1 cellular context compared by ENCODE assay signal in genomic region chr6:151357758-151358436, GRCh38.
TF ChIP-seq lines count a peak whose summit lies in the region.

No MANE protein-coding gene starts in this region.

TF ChIP-seq in HEK293, 187 proteins besides CTCF, POLR2A, EP300 and RAD21 (continued from another document):
- TF ChIP-seq, protein P1, sequence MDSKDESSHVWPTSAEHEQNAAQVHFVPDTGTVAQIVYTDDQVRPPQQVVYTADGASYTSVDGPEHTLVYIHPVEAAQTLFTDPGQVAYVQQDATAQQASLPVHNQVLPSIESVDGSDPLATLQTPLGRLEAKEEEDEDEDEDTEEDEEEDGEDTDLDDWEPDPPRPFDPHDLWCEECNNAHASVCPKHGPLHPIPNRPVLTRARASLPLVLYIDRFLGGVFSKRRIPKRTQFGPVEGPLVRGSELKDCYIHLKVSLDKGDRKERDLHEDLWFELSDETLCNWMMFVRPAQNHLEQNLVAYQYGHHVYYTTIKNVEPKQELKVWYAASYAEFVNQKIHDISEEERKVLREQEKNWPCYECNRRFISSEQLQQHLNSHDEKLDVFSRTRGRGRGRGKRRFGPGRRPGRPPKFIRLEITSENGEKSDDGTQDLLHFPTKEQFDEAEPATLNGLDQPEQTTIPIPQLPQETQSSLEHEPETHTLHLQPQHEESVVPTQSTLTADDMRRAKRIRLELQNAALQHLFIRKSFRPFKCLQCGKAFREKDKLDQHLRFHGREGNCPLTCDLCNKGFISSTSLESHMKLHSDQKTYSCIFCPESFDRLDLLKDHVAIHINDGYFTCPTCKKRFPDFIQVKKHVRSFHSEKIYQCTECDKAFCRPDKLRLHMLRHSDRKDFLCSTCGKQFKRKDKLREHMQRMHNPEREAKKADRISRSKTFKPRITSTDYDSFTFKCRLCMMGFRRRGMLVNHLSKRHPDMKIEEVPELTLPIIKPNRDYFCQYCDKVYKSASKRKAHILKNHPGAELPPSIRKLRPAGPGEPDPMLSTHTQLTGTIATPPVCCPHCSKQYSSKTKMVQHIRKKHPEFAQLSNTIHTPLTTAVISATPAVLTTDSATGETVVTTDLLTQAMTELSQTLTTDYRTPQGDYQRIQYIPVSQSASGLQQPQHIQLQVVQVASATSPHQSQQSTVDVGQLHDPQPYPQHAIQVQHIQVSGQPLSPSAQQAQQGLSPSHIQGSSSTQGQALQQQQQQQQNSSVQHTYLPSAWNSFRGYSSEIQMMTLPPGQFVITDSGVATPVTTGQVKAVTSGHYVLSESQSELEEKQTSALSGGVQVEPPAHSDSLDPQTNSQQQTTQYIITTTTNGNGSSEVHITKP (tag by site-specific recombination; IDR thresholded peaks at IDR 0.05), result peak; percentile 24; the same call in 1 of the 2 replicates
- TF ChIP-seq, protein P2, sequence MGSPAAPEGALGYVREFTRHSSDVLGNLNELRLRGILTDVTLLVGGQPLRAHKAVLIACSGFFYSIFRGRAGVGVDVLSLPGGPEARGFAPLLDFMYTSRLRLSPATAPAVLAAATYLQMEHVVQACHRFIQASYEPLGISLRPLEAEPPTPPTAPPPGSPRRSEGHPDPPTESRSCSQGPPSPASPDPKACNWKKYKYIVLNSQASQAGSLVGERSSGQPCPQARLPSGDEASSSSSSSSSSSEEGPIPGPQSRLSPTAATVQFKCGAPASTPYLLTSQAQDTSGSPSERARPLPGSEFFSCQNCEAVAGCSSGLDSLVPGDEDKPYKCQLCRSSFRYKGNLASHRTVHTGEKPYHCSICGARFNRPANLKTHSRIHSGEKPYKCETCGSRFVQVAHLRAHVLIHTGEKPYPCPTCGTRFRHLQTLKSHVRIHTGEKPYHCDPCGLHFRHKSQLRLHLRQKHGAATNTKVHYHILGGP (tag by site-specific recombination; IDR thresholded peaks at IDR 0.05), result peak; percentile 68; the same call in 1 of the 2 replicates
- no peak; the same call in 1 of the 2 replicates for TF ChIP-seq TRIM28 (IDR thresholded peaks at IDR 0.05; ENCODE audit: borderline replicate concordance, low read length)
- TF ChIP-seq ZNF670 (tag by site-specific recombination; IDR thresholded peaks at IDR 0.05; ENCODE audit: low read depth), result no peak
- 0 out of 2 replicates have a peak, but pooled peaks have one; percentile 40 for TF ChIP-seq KLF7 (tag by site-specific recombination; IDR thresholded peaks at IDR 0.05; ENCODE audit: borderline replicate concordance)
- TF ChIP-seq ZNF701 (tag by site-specific recombination; IDR thresholded peaks at IDR 0.05), result no peak
- TF ChIP-seq ZFP37 (tag by site-specific recombination; IDR thresholded peaks at IDR 0.05), result no peak
- 0 out of 2 replicates have a peak, but pooled peaks have one; percentile 60 for TF ChIP-seq ZNF626 (tag by site-specific recombination; IDR thresholded peaks at IDR 0.05)
- TF ChIP-seq KLF1 (tag by site-specific recombination; IDR thresholded peaks at IDR 0.05), result no peak
- TF ChIP-seq SCRT1 (tag by site-specific recombination; IDR thresholded peaks at IDR 0.05; ENCODE audit: borderline replicate concordance), result peak; percentile 62
- TF ChIP-seq, protein P3, sequence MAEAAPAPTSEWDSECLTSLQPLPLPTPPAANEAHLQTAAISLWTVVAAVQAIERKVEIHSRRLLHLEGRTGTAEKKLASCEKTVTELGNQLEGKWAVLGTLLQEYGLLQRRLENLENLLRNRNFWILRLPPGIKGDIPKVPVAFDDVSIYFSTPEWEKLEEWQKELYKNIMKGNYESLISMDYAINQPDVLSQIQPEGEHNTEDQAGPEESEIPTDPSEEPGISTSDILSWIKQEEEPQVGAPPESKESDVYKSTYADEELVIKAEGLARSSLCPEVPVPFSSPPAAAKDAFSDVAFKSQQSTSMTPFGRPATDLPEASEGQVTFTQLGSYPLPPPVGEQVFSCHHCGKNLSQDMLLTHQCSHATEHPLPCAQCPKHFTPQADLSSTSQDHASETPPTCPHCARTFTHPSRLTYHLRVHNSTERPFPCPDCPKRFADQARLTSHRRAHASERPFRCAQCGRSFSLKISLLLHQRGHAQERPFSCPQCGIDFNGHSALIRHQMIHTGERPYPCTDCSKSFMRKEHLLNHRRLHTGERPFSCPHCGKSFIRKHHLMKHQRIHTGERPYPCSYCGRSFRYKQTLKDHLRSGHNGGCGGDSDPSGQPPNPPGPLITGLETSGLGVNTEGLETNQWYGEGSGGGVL (tag by site-specific recombination; IDR thresholded peaks at IDR 0.05), result peak; percentile 59
- TF ChIP-seq, protein P4, sequence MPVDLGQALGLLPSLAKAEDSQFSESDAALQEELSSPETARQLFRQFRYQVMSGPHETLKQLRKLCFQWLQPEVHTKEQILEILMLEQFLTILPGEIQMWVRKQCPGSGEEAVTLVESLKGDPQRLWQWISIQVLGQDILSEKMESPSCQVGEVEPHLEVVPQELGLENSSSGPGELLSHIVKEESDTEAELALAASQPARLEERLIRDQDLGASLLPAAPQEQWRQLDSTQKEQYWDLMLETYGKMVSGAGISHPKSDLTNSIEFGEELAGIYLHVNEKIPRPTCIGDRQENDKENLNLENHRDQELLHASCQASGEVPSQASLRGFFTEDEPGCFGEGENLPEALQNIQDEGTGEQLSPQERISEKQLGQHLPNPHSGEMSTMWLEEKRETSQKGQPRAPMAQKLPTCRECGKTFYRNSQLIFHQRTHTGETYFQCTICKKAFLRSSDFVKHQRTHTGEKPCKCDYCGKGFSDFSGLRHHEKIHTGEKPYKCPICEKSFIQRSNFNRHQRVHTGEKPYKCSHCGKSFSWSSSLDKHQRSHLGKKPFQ (tag by site-specific recombination; IDR thresholded peaks at IDR 0.05), result peak; percentile 89
- no peak for TF ChIP-seq ZNF621 (tag by site-specific recombination; IDR thresholded peaks at IDR 0.05)
- 0 out of 2 replicates have a peak, but pooled peaks have one; percentile 44 for TF ChIP-seq ZNF146 (tag by site-specific recombination; IDR thresholded peaks at IDR 0.05)
- TF ChIP-seq SP7 (tag by site-specific recombination; IDR thresholded peaks at IDR 0.05), result peak; percentile 55
- TF ChIP-seq SP3 (tag by site-specific recombination; IDR thresholded peaks at IDR 0.05), result no peak
- TF ChIP-seq ZNF248 (tag by site-specific recombination; IDR thresholded peaks at IDR 0.05), result no peak
- no peak for TF ChIP-seq KLF16 (tag by site-specific recombination; IDR thresholded peaks at IDR 0.05)
- no peak for TF ChIP-seq ZNF302 (tag by site-specific recombination; IDR thresholded peaks at IDR 0.05; ENCODE audit: low read depth)
- peak; percentile 84; the same call in 1 of the 2 replicates for TF ChIP-seq ZNF391 (tag by site-specific recombination; IDR thresholded peaks at IDR 0.05; ENCODE audit: borderline replicate concordance, low read depth)
- TF ChIP-seq GFI1B (tag by site-specific recombination; IDR thresholded peaks at IDR 0.05), result peak; percentile 88
- TF ChIP-seq ZNF664 (tag by site-specific recombination; IDR thresholded peaks at IDR 0.05), result peak; percentile 88
- TF ChIP-seq, protein P5, sequence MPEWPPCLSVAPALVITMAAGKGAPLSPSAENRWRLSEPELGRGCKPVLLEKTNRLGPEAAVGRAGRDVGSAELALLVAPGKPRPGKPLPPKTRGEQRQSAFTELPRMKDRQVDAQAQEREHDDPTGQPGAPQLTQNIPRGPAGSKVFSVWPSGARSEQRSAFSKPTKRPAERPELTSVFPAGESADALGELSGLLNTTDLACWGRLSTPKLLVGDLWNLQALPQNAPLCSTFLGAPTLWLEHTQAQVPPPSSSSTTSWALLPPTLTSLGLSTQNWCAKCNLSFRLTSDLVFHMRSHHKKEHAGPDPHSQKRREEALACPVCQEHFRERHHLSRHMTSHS (tag by site-specific recombination; IDR thresholded peaks at IDR 0.05), result no peak
- TF ChIP-seq OSR2 (tag by site-specific recombination; IDR thresholded peaks at IDR 0.05), result peak; percentile 100
- no peak for TF ChIP-seq ZNF558 (tag by site-specific recombination; IDR thresholded peaks at IDR 0.05)
- TF ChIP-seq ZSCAN30 (tag by site-specific recombination; IDR thresholded peaks at IDR 0.05), result peak; percentile 95
- no peak for TF ChIP-seq ZNF239 (tag by site-specific recombination; IDR thresholded peaks at IDR 0.05)
- 0 out of 2 replicates have a peak, but pooled peaks have one; percentile 21 for TF ChIP-seq ZBTB8A (tag by site-specific recombination; IDR thresholded peaks at IDR 0.05)
- no peak for TF ChIP-seq ZBTB6 (tag by site-specific recombination; IDR thresholded peaks at IDR 0.05)
- TF ChIP-seq ZNF175 (tag by site-specific recombination; IDR thresholded peaks at IDR 0.05), result no peak
- TF ChIP-seq ZNF10 (tag by site-specific recombination; IDR thresholded peaks at IDR 0.05), result peak; percentile 52
- peak; percentile 79; the same call in 1 of the 2 replicates for TF ChIP-seq TCF7L2 (IDR thresholded peaks at IDR 0.05; ENCODE audit: borderline replicate concordance, low read depth, low read length)
- TF ChIP-seq ZNF518A (tag by site-specific recombination; conservative IDR thresholded peaks at IDR 0.05; ENCODE audit: low read depth), result no peak; the same call in 1 of the 2 replicates
- TF ChIP-seq ZXDB (tag by site-specific recombination; IDR thresholded peaks at IDR 0.05), result peak; percentile 83
- no peak for TF ChIP-seq ZNF23 (tag by site-specific recombination; IDR thresholded peaks at IDR 0.05; ENCODE audit: borderline replicate concordance)
- TF ChIP-seq ZSCAN23 (tag by site-specific recombination; IDR thresholded peaks at IDR 0.05), result peak; percentile 72; the same call in 1 of the 2 replicates
- TF ChIP-seq ZNF184 (tag by site-specific recombination; IDR thresholded peaks at IDR 0.05), result 0 out of 2 replicates have a peak, but pooled peaks have one; percentile 43
- peak; percentile 64 for TF ChIP-seq HOXD13 (CRISPR knock-in tag; IDR thresholded peaks at IDR 0.05; ENCODE audit: borderline replicate concordance)
- TF ChIP-seq BCL11A (tag by site-specific recombination; IDR thresholded peaks at IDR 0.05; ENCODE audit: low read depth), result peak; percentile 96
- no peak for TF ChIP-seq ZNF202 (tag by site-specific recombination; IDR thresholded peaks at IDR 0.05; ENCODE audit: borderline replicate concordance)
- TF ChIP-seq ZNF629 (tag by site-specific recombination; IDR thresholded peaks at IDR 0.05), result peak; percentile 83; the same call in 1 of the 2 replicates
TF ChIP-seq in HEK293: peak in this region for 55.
